Comparison of ENCODE assay signal across 8 cellular contexts in the genomic region with DNA sequence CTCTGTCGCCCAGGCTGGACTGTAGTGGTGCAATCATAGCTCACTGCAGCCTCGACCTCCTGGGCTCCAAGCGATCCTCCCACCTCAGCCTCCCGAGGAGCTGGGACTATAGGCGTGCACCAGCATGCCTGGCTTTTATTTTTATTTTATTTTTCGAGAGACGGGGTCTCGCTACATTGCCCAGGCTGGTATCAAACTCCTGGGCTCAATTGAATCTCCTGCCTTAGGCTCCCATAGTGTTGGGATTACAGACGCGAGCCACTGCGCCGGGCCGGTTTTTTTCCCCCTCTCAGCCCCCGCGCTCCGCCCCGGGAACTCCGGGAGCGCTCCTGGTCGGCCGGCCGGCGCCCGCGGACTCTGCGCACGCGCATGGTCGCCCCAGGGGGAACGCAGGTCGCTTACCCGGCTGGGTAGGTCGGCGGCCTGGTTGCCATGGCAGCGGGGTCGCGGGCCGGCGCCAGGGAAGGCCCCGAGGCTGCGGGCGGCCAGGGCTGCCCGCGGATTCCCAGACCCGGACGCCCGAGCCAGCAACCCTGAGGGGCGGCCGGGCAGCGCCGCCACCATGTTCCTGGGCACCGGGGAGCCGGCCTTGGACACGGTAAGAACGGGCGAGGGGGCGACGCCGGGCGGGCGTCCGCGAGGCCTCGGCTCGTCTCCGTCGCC. TPM values are rescaled to one million over a fixed set of nuclear protein-coding genes. Genes with fewer than 3 reads are reported as not detected.
DNase-seq lines count a peak whose midpoint lies in the region; ATAC-seq and TF ChIP-seq lines count a peak whose summit lies in the region.

A gene with protein sequence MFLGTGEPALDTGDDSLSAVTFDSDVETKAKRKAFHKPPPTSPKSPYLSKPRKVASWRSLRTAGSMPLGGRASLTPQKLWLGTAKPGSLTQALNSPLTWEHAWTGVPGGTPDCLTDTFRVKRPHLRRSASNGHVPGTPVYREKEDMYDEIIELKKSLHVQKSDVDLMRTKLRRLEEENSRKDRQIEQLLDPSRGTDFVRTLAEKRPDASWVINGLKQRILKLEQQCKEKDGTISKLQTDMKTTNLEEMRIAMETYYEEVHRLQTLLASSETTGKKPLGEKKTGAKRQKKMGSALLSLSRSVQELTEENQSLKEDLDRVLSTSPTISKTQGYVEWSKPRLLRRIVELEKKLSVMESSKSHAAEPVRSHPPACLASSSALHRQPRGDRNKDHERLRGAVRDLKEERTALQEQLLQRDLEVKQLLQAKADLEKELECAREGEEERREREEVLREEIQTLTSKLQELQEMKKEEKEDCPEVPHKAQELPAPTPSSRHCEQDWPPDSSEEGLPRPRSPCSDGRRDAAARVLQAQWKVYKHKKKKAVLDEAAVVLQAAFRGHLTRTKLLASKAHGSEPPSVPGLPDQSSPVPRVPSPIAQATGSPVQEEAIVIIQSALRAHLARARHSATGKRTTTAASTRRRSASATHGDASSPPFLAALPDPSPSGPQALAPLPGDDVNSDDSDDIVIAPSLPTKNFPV (plus strand): TSS at position 360 of the 663 bp plus-strand sequence. CDS start 203 bp downstream, at position 563.

- intact Hi-C loops in activated T-helper 2 cell treated with anti-CD3 and anti-CD28 coated beads, Interferon-gamma antibody, Interleukin-2, Interleukin-4, amounts not matched to agents 10 μg/mL and 5 μg/mL and 100 μg/mL, durations not matched to agents 14 hours and 24 hours and 36 hours (cut with micrococcal nuclease): loop anchor here (1.0 to 5.0 kb wide), 2 partner anchors 39 to 74 kb away; a partner anchor contains a TSS

- POLR2A ChIA-PET in RWPE1 (lab: Yijun Ruan, JAX; ENCODE audit: low non-redundant PET): interaction anchor here (0.6 kb wide), 1 partner anchor 30 kb away, joined by 9 read pairs; no protein-coding TSS in a partner anchor
- POLR2A ChIA-PET in naive thymus-derived CD8-positive, alpha-beta T cell (lab: Charles Lee): interaction anchor here (0.6 to 4.5 kb wide), 14 partner anchors 17 to 160 kb away, joined by 3 to 33 read pairs (median 4); no protein-coding TSS in a partner anchor

- H3K27ac Mint-ChIP-seq in activated T-helper 2 cell treated with anti-CD3 and anti-CD28 coated beads, Interferon-gamma antibody, Interleukin-2, Interleukin-4, amounts not matched to agents 10 μg/mL and 5 μg/mL and 100 μg/mL, durations not matched to agents 14 hours and 24 hours and 36 hours: no peak within 1 kb of the TSS
- peak within 1 kb of the TSS in 7 of 10 donors; percentile 19 to 72 (median 56) for H3K27ac Mint-ChIP-seq in naive thymus-derived CD8-positive, alpha-beta T cell
- H3K27ac Mint-ChIP-seq in stimulated activated naive B cell treated with anti-CD40 and anti-IgM and Interleukin-4, amounts not matched to agents 10 μg/mL and 1 μg/mL and 100 μg/mL, for 72 hours: peak within 1 kb of the TSS; percentile 79

- no peak for TF ChIP-seq CTCF in RWPE1 (conservative IDR thresholded peaks at IDR 0.05; ENCODE audit: low read depth)

- ATAC-seq in GM21619 (IDR thresholded peaks at IDR 0.05; ENCODE audit: unreplicated experiment): peak; percentile 46
- peak; percentile 49 for ATAC-seq in naive thymus-derived CD8-positive, alpha-beta T cell
- peak; percentile 59 to 65 for ATAC-seq in stimulated activated naive B cell treated with anti-CD40 and anti-IgM and Interleukin-4, amounts not matched to agents 10 μg/mL and 1 μg/mL and 100 μg/mL, for 72 hours (replicated peaks)

- CTCF ChIA-PET in RWPE1 (lab: Yijun Ruan, JAX): interaction anchor here (0.5 to 0.9 kb wide), 3 partner anchors 108 to 1493 kb away, joined by 4 to 5 read pairs (median 5); no protein-coding TSS in a partner anchor

- H3K4me3 Mint-ChIP-seq in activated T-helper 2 cell treated with anti-CD3 and anti-CD28 coated beads, Interferon-gamma antibody, Interleukin-2, Interleukin-4, amounts not matched to agents 10 μg/mL and 5 μg/mL and 100 μg/mL, durations not matched to agents 14 hours and 24 hours and 36 hours (ENCODE audit: low read depth): peak within 1 kb of the TSS; percentile 69
- peak within 1 kb of the TSS; percentile 68 to 82 (median 76) for H3K4me3 Mint-ChIP-seq in naive thymus-derived CD8-positive, alpha-beta T cell
- peak within 1 kb of the TSS; percentile 83 to 86 for H3K4me3 Mint-ChIP-seq in stimulated activated naive B cell treated with anti-CD40 and anti-IgM and Interleukin-4, amounts not matched to agents 10 μg/mL and 1 μg/mL and 100 μg/mL, for 72 hours

- H3K36me3 Mint-ChIP-seq in activated T-helper 2 cell treated with anti-CD3 and anti-CD28 coated beads, Interferon-gamma antibody, Interleukin-2, Interleukin-4, amounts not matched to agents 10 μg/mL and 5 μg/mL and 100 μg/mL, durations not matched to agents 14 hours and 24 hours and 36 hours (ENCODE audit: low read depth): peaks cover 4% of the 10 kb centered on the region
- H3K36me3 Mint-ChIP-seq in naive thymus-derived CD8-positive, alpha-beta T cell: peaks cover 0 to 4% (median 0%) of the 10 kb centered on the region in 3 donors
- peaks cover 3% of the 10 kb centered on the region in 2 donors for H3K36me3 Mint-ChIP-seq in stimulated activated naive B cell treated with anti-CD40 and anti-IgM and Interleukin-4, amounts not matched to agents 10 μg/mL and 1 μg/mL and 100 μg/mL, for 72 hours

- no peaks in the 10 kb centered on the region for H3K27me3 Mint-ChIP-seq in activated T-helper 2 cell treated with anti-CD3 and anti-CD28 coated beads, Interferon-gamma antibody, Interleukin-2, Interleukin-4, amounts not matched to agents 10 μg/mL and 5 μg/mL and 100 μg/mL, durations not matched to agents 14 hours and 24 hours and 36 hours (ENCODE audit: low read depth)
- H3K27me3 Mint-ChIP-seq in naive thymus-derived CD8-positive, alpha-beta T cell: no peaks in the 10 kb centered on the region
- no peaks in the 10 kb centered on the region for H3K27me3 Mint-ChIP-seq in stimulated activated naive B cell treated with anti-CD40 and anti-IgM and Interleukin-4, amounts not matched to agents 10 μg/mL and 1 μg/mL and 100 μg/mL, for 72 hours

- H3K9me3 Mint-ChIP-seq in activated T-helper 2 cell treated with anti-CD3 and anti-CD28 coated beads, Interferon-gamma antibody, Interleukin-2, Interleukin-4, amounts not matched to agents 10 μg/mL and 5 μg/mL and 100 μg/mL, durations not matched to agents 14 hours and 24 hours and 36 hours: no peaks in the 10 kb centered on the region
- H3K9me3 Mint-ChIP-seq in naive thymus-derived CD8-positive, alpha-beta T cell: no peaks in the 10 kb centered on the region
- no peaks in the 10 kb centered on the region for H3K9me3 Mint-ChIP-seq in stimulated activated naive B cell treated with anti-CD40 and anti-IgM and Interleukin-4, amounts not matched to agents 10 μg/mL and 1 μg/mL and 100 μg/mL, for 72 hours

- peak within 1 kb of the TSS; percentile 71 for H3K27ac ChIP-seq in RWPE1

- peaks cover 20% of the 10 kb centered on the region for H3K4me1 Mint-ChIP-seq in activated T-helper 2 cell treated with anti-CD3 and anti-CD28 coated beads, Interferon-gamma antibody, Interleukin-2, Interleukin-4, amounts not matched to agents 10 μg/mL and 5 μg/mL and 100 μg/mL, durations not matched to agents 14 hours and 24 hours and 36 hours (ENCODE audit: low read depth)
- H3K4me1 Mint-ChIP-seq in naive thymus-derived CD8-positive, alpha-beta T cell: peaks cover 9 to 38% (median 27%) of the 10 kb centered on the region in 4 donors
- peaks cover 19 to 35% of the 10 kb centered on the region in 2 donors for H3K4me1 Mint-ChIP-seq in stimulated activated naive B cell treated with anti-CD40 and anti-IgM and Interleukin-4, amounts not matched to agents 10 μg/mL and 1 μg/mL and 100 μg/mL, for 72 hours

- DNase-seq in DMS 273 treated with DMSO at 0.1 percent for 48 hours (lab: John Stamatoyannopoulos, UW): peak; percentile 62
- peak; percentile 86 for DNase-seq in KG1 (lab: John Stamatoyannopoulos, UW)
- peak; percentile 92 for DNase-seq in RWPE1 (ENCODE audit: low spot score)
- peak; percentile 89 for DNase-seq in activated T-helper 2 cell treated with anti-CD3 and anti-CD28 coated beads, Interferon-gamma antibody, Interleukin-2, Interleukin-4, amounts not matched to agents 10 μg/mL and 5 μg/mL and 100 μg/mL, durations not matched to agents 14 hours and 24 hours and 36 hours (ENCODE audit: low spot score)
- DNase-seq in fibroblast of peridontal ligament (ENCODE audit: extremely low read depth): peak; percentile 81
- peak; percentile 80 to 94 (median 88) for DNase-seq in naive thymus-derived CD8-positive, alpha-beta T cell
- DNase-seq in stimulated activated naive B cell treated with anti-CD40 and anti-IgM and Interleukin-4, amounts not matched to agents 10 μg/mL and 1 μg/mL and 100 μg/mL, for 72 hours: peak; percentile 91

RNA-seq across cellular contexts. Expression of the gene that starts here (rescaled TPM):
- 9.4 and 12.3 TPM in 2 replicates for total RNA-seq in activated T-helper 2 cell treated with anti-CD3 and anti-CD28 coated beads, Interferon-gamma antibody, Interleukin-2, Interleukin-4, amounts not matched to agents 10 μg/mL and 5 μg/mL and 100 μg/mL, durations not matched to agents 14 hours and 24 hours and 36 hours
- 1 to 10 TPM; 6.6 to 8.9 TPM for total RNA-seq in naive thymus-derived CD8-positive, alpha-beta T cell
- polyA plus RNA-seq in naive thymus-derived CD8-positive, alpha-beta T cell: 1 to 10 TPM in 2 of 3 donors, under 1 TPM in 1; 0.77 to 2.2 (median 2.0) TPM

Comparison
In these comparisons a context has a peak if more than half of its experiments do, and no peak if none do; other contexts are left out.
1. Peak in every context shown above with its lines: DNase-seq, ATAC-seq and H3K27ac ChIP-seq.